In the genomic region with DNA sequence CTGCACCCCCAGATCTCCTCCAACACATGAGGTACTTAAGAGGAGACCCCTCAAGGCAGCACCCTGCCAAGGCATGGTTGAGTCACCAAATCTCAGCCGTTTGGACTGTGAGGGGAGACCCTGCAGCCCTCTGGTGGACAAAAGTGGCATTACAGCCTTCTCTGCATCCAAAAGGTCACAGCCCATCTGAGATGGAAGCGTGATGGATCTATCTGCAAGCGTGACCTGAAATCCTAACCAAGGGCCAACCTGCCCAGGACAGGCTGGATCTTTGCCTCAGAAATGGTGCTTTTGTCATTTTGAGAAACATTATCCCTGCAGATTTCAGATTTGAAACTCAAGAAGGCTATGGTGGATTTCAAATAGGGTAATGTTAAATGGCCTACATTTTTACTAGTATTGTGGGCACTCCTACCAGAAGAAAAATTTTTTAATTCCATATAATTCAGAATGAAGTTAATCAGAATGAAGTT, we compare ENCODE assay signal across 8 cellular contexts.
DNase-seq lines count a peak whose midpoint lies in the region; ATAC-seq and TF ChIP-seq lines count a peak whose summit lies in the region.

No MANE protein-coding gene starts in this region.

- TF ChIP-seq CTCF in nephron (IDR thresholded peaks at IDR 0.05; ENCODE audit: unreplicated experiment in 3 of 3) = peak; percentile 80 to 90 (median 84)

- H3K9me3 Mint-ChIP-seq in activated T-cell treated with anti-CD3 and anti-CD28 coated beads, Interleukin-2, amount 50 U/mL, for 24 hours = no peaks in the 10 kb centered on the region
- no peaks in the 10 kb centered on the region for H3K9me3 Mint-ChIP-seq in nephron

- no peaks in the 10 kb centered on the region for H3K36me3 Mint-ChIP-seq in activated T-cell treated with anti-CD3 and anti-CD28 coated beads, Interleukin-2, amount 50 U/mL, for 24 hours (ENCODE audit: low read depth)
- no peaks in the 10 kb centered on the region for H3K36me3 Mint-ChIP-seq in nephron (ENCODE audit: low read depth)

- peaks cover 1% of the 10 kb centered on the region for H3K4me1 Mint-ChIP-seq in activated T-cell treated with anti-CD3 and anti-CD28 coated beads, Interleukin-2, amount 50 U/mL, for 24 hours (ENCODE audit: low read depth)
- H3K4me1 Mint-ChIP-seq in nephron = peaks cover 47% of the 10 kb centered on the region

- peak; percentile 80 for DNase-seq in ELF-1 (ENCODE audit: low read depth, low spot score)
- peak; percentile 85 for DNase-seq in OCI-M1 (lab: John Stamatoyannopoulos, UW)
- peak; percentile 85 for DNase-seq in activated T-cell treated with anti-CD3 and anti-CD28 coated beads, Interleukin-2, amount 50 U/mL, for 24 hours
- peak; percentile 48 for DNase-seq in fibroblast of gingiva (ENCODE audit: low read depth)
- peak; percentile 48 to 85 (median 72) for DNase-seq in stimulated activated naive CD4-positive, alpha-beta T cell (lab: John Stamatoyannopoulos, UW)

- peaks cover 3% of the 10 kb centered on the region for H3K27me3 Mint-ChIP-seq in activated T-cell treated with anti-CD3 and anti-CD28 coated beads, Interleukin-2, amount 50 U/mL, for 24 hours
- no peaks in the 10 kb centered on the region for H3K27me3 Mint-ChIP-seq in nephron (ENCODE audit: low read depth)

- ATAC-seq in HG03095 (IDR thresholded peaks at IDR 0.05; ENCODE audit: unreplicated experiment) (peak; percentile 70), HG03442 (IDR thresholded peaks at IDR 0.05; ENCODE audit: unreplicated experiment) (no peak)

- H3K4me3 Mint-ChIP-seq in activated T-cell treated with anti-CD3 and anti-CD28 coated beads, Interleukin-2, amount 50 U/mL, for 24 hours = no peak overlapping the region
- no peak overlapping the region for H3K4me3 Mint-ChIP-seq in nephron

- H3K27ac Mint-ChIP-seq in activated T-cell treated with anti-CD3 and anti-CD28 coated beads, Interleukin-2, amount 50 U/mL, for 24 hours = no peak overlapping the region
- peak overlapping the region; percentile 9 to 89 (median 86) for H3K27ac Mint-ChIP-seq in nephron
